Comparison of ENCODE assay signal across 23 cellular contexts in genomic region chr20:60486345-60486744, GRCh38.
"Had no signal": no experiment of that assay in that cellular context is flagged by ENCODE, and none has a peak within 500 bp of the region (broad histone marks: within the 10 kb centered on the region; RNA-seq: fewer than 3 reads in every experiment).

No MANE protein-coding gene starts in this region.

- H3K27me3 ChIP-seq: right atrium auricular region, thyroid gland had no signal

- H3K27ac ChIP-seq: prostate gland, right atrium auricular region, stomach, thyroid gland had no signal

- H3K4me1 ChIP-seq: prostate gland, right atrium auricular region, stomach, thyroid gland had no signal

- FAIRE-seq: frontal cortex, keratinocyte had no signal

- H3K9me3 ChIP-seq: prostate gland, right atrium auricular region, stomach, thyroid gland had no signal

- ATAC-seq: left lobe of liver; naive thymus-derived CD8-positive, alpha-beta T cell; sciatic nerve had no signal

- H3K4me2 ChIP-seq: smooth muscle cell had no signal

- H3K36me3 ChIP-seq: prostate gland, right atrium auricular region, stomach, thyroid gland had no signal

- DNase-seq: cortex of kidney; effector CD4-positive, alpha-beta T cell; hypothalamus; immature natural killer cell; mammary epithelial cell; naive thymus-derived CD8-positive, alpha-beta T cell; nephron progenitor cell; nucleus accumbens; stimulated activated CD4-positive, alpha-beta T cell treated with anti-CD3 and anti-CD28 coated beads, Interleukin-12 subunit alpha, Interleukin-12 subunit beta, amount 100 ng/mL, for 4 hours; stimulated activated CD4-positive, alpha-beta T cell treated with anti-CD3 and anti-CD28 coated beads, Interleukin-1b, Interleukin-23, amount 100 ng/mL, for 48 hours; stimulated activated CD4-positive, alpha-beta T cell treated with anti-CD3 and anti-CD28 coated beads, Interleukin-4, amount 100 ng/mL, for 1 hour; stimulated activated CD8-positive, alpha-beta memory T cell treated with anti-CD3 and anti-CD28 coated beads, Interleukin-4, amount 100 ng/mL, for 48 hours; stimulated activated naive CD4-positive, alpha-beta T cell; stomach; thyroid gland; trophoblast cell had no signal

- H3K4me3 ChIP-seq: prostate gland, right atrium auricular region, smooth muscle cell, stomach, thyroid gland had no signal
